Comparison of ENCODE assay signal across 16 cellular contexts in genomic region chr12:68306564-68306963, GRCh38. TPM values are rescaled to one million over a fixed set of nuclear protein-coding genes. Genes with fewer than 3 reads are reported as not detected.
"Had no signal": no experiment of that assay in that cellular context is flagged by ENCODE, and none has a peak within 500 bp of the region (broad histone marks: within the 10 kb centered on the region; RNA-seq: fewer than 3 reads in every experiment).

No MANE protein-coding gene starts in this region.

- H3K9me3 Mint-ChIP-seq: WTC11 had no signal

- H3K27ac Mint-ChIP-seq: activated naive CD8-positive, alpha-beta T cell treated with anti-CD3 and anti-CD28 coated beads for 36 hours; WTC11 had no signal

- ATAC-seq: naive thymus-derived CD4-positive, alpha-beta T cell; WTC11 had no signal

- DNase-seq: activated effector memory CD4-positive, alpha-beta T cell treated with anti-CD3 and anti-CD28 coated beads, Interleukin-2, amount 50 U/mL, for 16 hours; activated naive CD8-positive, alpha-beta T cell treated with anti-CD3 and anti-CD28 coated beads for 36 hours; anterior cingulate cortex; naive thymus-derived CD4-positive, alpha-beta T cell; posterior cingulate gyrus; stimulated activated CD4-positive, alpha-beta T cell treated with anti-CD3 and anti-CD28 coated beads, Interleukin-15, amount 100 ng/mL, for 24 hours; stimulated activated CD4-positive, alpha-beta T cell treated with anti-CD3 and anti-CD28 coated beads, Interleukin-4, amount 100 ng/mL, for 24 hours; stomach had no signal

- FAIRE-seq: urothelium cell line had no signal

- H3K27me3 Mint-ChIP-seq: activated naive CD8-positive, alpha-beta T cell treated with anti-CD3 and anti-CD28 coated beads for 36 hours; naive thymus-derived CD4-positive, alpha-beta T cell had no signal

- H3K4me1 Mint-ChIP-seq: WTC11 had no signal

- H3K4me3 Mint-ChIP-seq: activated naive CD8-positive, alpha-beta T cell treated with anti-CD3 and anti-CD28 coated beads for 36 hours; naive thymus-derived CD4-positive, alpha-beta T cell; WTC11 had no signal

RNA-seq across cellular contexts. Expression of gene IL22, which starts 53.2 kb away (rescaled TPM):
- total RNA-seq: chondrocyte, dermis microvascular lymphatic vessel endothelial cell, lung microvascular endothelial cell, mononuclear cell, skeletal muscle tissue, stomach, thoracic aorta, WTC11 had no signal
- polyA plus RNA-seq: naive thymus-derived CD4-positive, alpha-beta T cell had no signal
